Comparison of ENCODE assay signal across 21 cellular contexts in the genomic region with DNA sequence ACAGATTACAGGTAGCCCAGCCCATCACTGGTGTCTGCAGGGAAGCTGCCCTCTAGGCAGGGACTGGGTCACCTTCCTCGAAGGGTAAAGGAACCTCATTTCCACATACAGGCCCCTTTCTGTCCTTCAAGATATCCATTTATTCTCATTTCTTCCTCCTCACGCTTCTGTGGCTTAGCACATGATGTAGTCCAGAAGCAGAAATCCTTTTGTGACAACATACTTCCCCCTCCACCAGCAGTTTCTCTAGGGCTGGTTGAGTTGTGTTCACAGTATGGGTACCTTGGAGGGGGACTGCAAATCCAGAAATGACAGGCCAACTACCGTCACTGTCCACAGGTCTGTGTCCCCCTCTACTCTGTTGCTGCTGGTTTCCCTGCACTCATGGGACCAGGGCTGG.
DNase-seq lines count a peak whose midpoint lies in the region; ATAC-seq and TF ChIP-seq lines count a peak whose summit lies in the region.
"Had no signal": no experiment of that assay in that cellular context is flagged by ENCODE, and none has a peak within 500 bp of the region (broad histone marks: within the 10 kb centered on the region; RNA-seq: fewer than 3 reads in every experiment).

No MANE protein-coding gene starts in this region.

- H3K9me3 ChIP-seq in OCI-LY3 (ENCODE audit: insufficient read depth, low read length) = no peaks in the 10 kb centered on the region
- H3K9me3 ChIP-seq in mesenchymal stem cell (ENCODE audit: control insufficient read depth, low read length) = no peaks in the 10 kb centered on the region
- H3K9me3 ChIP-seq in prostate gland = no peaks in the 10 kb centered on the region
- H3K9me3 ChIP-seq: SJSA1 had no signal

- H2BK15ac ChIP-seq in mesenchymal stem cell (ENCODE audit: low read depth, poor library complexity, severe bottlenecking) = peak overlapping the region; percentile 44

- H3K4me1 ChIP-seq in OCI-LY3 (ENCODE audit: low read length) (peaks cover 57% of the 10 kb centered on the region), mesenchymal stem cell (ENCODE audit: control insufficient read depth, insufficient read depth, low read depth, low read length) (peaks cover 2% of the 10 kb centered on the region), prostate gland (replicated peaks) (no peaks in the 10 kb centered on the region)
- H3K4me1 ChIP-seq: SJSA1 had no signal

- H2BK12ac ChIP-seq in mesenchymal stem cell (ENCODE audit: low read length in 2 of 2) = peak overlapping the region; percentile 87 to 89

- no peak overlapping the region for H2AK5ac ChIP-seq in mesenchymal stem cell (ENCODE audit: low read length, severe bottlenecking)

- peak overlapping the region in 1 of 2 experiments; percentile 77 for H3K18ac ChIP-seq in mesenchymal stem cell (ENCODE audit: low read depth in 1 of 2, low read length in 2 of 2)

- no peak overlapping the region for H2AFZ ChIP-seq in OCI-LY3 (ENCODE audit: low read depth, low read length)
- no peak overlapping the region for H2AFZ ChIP-seq in mesenchymal stem cell (ENCODE audit: low read depth, low read length)
- H2AFZ ChIP-seq: GM23338 had no signal

- no peaks in the 10 kb centered on the region for H3K79me1 ChIP-seq in mesenchymal stem cell (replicated peaks; ENCODE audit: low read length, poor library complexity, severe bottlenecking)

- H3K27ac ChIP-seq in OCI-LY3 (ENCODE audit: low read length) = no peak overlapping the region
- H3K27ac ChIP-seq in mesenchymal stem cell (ENCODE audit: low read length, poor library complexity, severe bottlenecking) = no peak overlapping the region
- H3K27ac ChIP-seq in prostate gland = no peak overlapping the region
- H3K27ac ChIP-seq: SJSA1 had no signal

- H3K4me3 ChIP-seq in OCI-LY3 (ENCODE audit: low read length) = no peak overlapping the region
- H3K4me3 ChIP-seq in mesenchymal stem cell (ENCODE audit: insufficient read depth in 1 of 2, low read depth in 1 of 2, low read length in 2 of 2) = no peak overlapping the region
- H3K4me3 ChIP-seq in prostate gland = no peak overlapping the region
- H3K4me3 ChIP-seq: GM12878, GM23338, SJSA1 had no signal

- H4K8ac ChIP-seq in mesenchymal stem cell (ENCODE audit: low read length) = peak overlapping the region; percentile 89

- TF ChIP-seq POLR2A in prostate gland (IDR thresholded peaks at IDR 0.05) = no peak

- ATAC-seq in GM18502 (IDR thresholded peaks at IDR 0.05; ENCODE audit: poor library complexity, unreplicated experiment) = no peak
- ATAC-seq: GM12878, GM23338, HCT116 had no signal

- peak overlapping the region; percentile 43 to 94 for H3K4ac ChIP-seq in mesenchymal stem cell (ENCODE audit: low read depth in 1 of 2, low read length in 2 of 2)

- H3K9ac ChIP-seq in OCI-LY3 (ENCODE audit: low read length) (peak overlapping the region; percentile 9; the same call in 1 of the 2 replicates), mesenchymal stem cell (ENCODE audit: low read length) (no peak overlapping the region)

- H3K27me3 ChIP-seq in OCI-LY3 (ENCODE audit: low read depth, low read length) (peaks cover 3% of the 10 kb centered on the region; the same call in 1 of the 2 replicates), mesenchymal stem cell (ENCODE audit: control insufficient read depth in 1 of 2, insufficient read depth in 1 of 2, low read length in 2 of 2) (no peaks in the 10 kb centered on the region), prostate gland (replicated peaks; ENCODE audit: insufficient read depth) (no peaks in the 10 kb centered on the region)
- H3K27me3 ChIP-seq: SJSA1 had no signal

- no peak overlapping the region for H3K23ac ChIP-seq in mesenchymal stem cell (ENCODE audit: low read length in 2 of 2)

- DNase-seq in NOMO-1 treated with DMSO at 0.1 percent for 48 hours (lab: John Stamatoyannopoulos, UW; ENCODE audit: unreplicated experiment) (peak; percentile 65), NOMO-1 treated with dmso at 0.1 percent for 144 hours (lab: John Stamatoyannopoulos, UW; ENCODE audit: unreplicated experiment) (no peak), mesenchymal stem cell (no peak), DMS79 treated with DMSO at 0.1 percent for 48 hours (lab: John Stamatoyannopoulos, UW) (no peak), cerebellum (ENCODE audit: low spot score) (no peak), prostate gland (ENCODE audit: low spot score) (no peak)
- DNase-seq: 8988T; CD4-positive, alpha-beta memory T cell; DMS153; GF-D8; NCI-H1417 treated with DMSO at 0.1 percent for 48 hours; NCI-H187 treated with DMSO at 0.1 percent for 48 hours; NCI-H2227 treated with DMSO at 0.1 percent for 48 hours; NCI-H510A treated with DMSO at 0.1 percent for 48 hours; NCI-H774 had no signal

- H2BK120ac ChIP-seq in mesenchymal stem cell (ENCODE audit: low read depth, low read length) = peak overlapping the region; percentile 43

- TF ChIP-seq CTCF in OCI-LY3 (IDR thresholded peaks at IDR 0.05; ENCODE audit: low read depth, low read length) (no peak), prostate gland (IDR thresholded peaks at IDR 0.05) (no peak)

- no peaks in the 10 kb centered on the region for H4K20me1 ChIP-seq in OCI-LY3 (ENCODE audit: insufficient read depth, low read length)

- no peak overlapping the region for H3K14ac ChIP-seq in mesenchymal stem cell (ENCODE audit: low read length in 2 of 2)

- H2BK5ac ChIP-seq in mesenchymal stem cell (ENCODE audit: low read depth, low read length, poor library complexity, severe bottlenecking) = no peak overlapping the region

- peak overlapping the region; percentile 17 for H3K4me2 ChIP-seq in OCI-LY3 (ENCODE audit: low read length)
- H3K4me2 ChIP-seq in mesenchymal stem cell (ENCODE audit: low read length, poor library complexity, severe bottlenecking) = no peak overlapping the region
- H3K4me2 ChIP-seq: GM23338 had no signal

- peak overlapping the region; percentile 61 for H4K91ac ChIP-seq in mesenchymal stem cell (ENCODE audit: low read length)

- H3K36me3 ChIP-seq in OCI-LY3 (replicated peaks; ENCODE audit: low read depth, low read length) (no peaks in the 10 kb centered on the region), mesenchymal stem cell (ENCODE audit: control insufficient read depth in 1 of 2, insufficient read depth in 2 of 2, low read depth in 1 of 2, low read length in 2 of 2) (no peaks in the 10 kb centered on the region), prostate gland (no peaks in the 10 kb centered on the region)
- H3K36me3 ChIP-seq: SJSA1 had no signal

- intact Hi-C loops in prostate gland (cut with DNase I) = no loop called here

- 74% methylated on average over 3 of the region's 3 CpGs for WGBS in mesenchymal stem cell
- WGBS in prostate gland = 92% methylated on average over 3 of the region's 3 CpGs

- no peaks in the 10 kb centered on the region for H3K79me2 ChIP-seq in OCI-LY3 (ENCODE audit: low read length)
